Comparison of ENCODE assay signal across 27 cellular contexts in genomic region chr9:114896344-114896743, GRCh38. TPM values are rescaled to one million over a fixed set of nuclear protein-coding genes. Genes with fewer than 3 reads are reported as not detected.
DNase-seq lines count a peak whose midpoint lies in the region; ATAC-seq, FAIRE-seq and TF ChIP-seq lines count a peak whose summit lies in the region.
"Had no signal": no experiment of that assay in that cellular context is flagged by ENCODE, and none has a peak within 500 bp of the region (broad histone marks: within the 10 kb centered on the region; RNA-seq: fewer than 3 reads in every experiment).

No MANE protein-coding gene starts in this region.

- H3K9me3 ChIP-seq in CD8-positive, alpha-beta memory T cell (ENCODE audit: low read length) = no peaks in the 10 kb centered on the region
- H3K9me3 ChIP-seq in RWPE2 (ENCODE audit: severe bottlenecking) (no peaks in the 10 kb centered on the region), endothelial cell of umbilical vein (replicated peaks; ENCODE audit: control insufficient read depth, insufficient read depth, low read length) (no peaks in the 10 kb centered on the region), MM.1S (replicated peaks; ENCODE audit: insufficient read depth, low read length) (no peaks in the 10 kb centered on the region)
- H3K9me3 ChIP-seq: BLaER1 had no signal

- intact Hi-C loops in endothelial cell of umbilical vein (cut with micrococcal nuclease) = loop anchor here (5.0 kb wide), 1 partner anchor 389 kb away; the partner anchor contains the start of gene WHRN

- POLR2A ChIA-PET in CD8-positive, alpha-beta memory T cell (lab: Charles Lee) = no interaction called here
- POLR2A ChIA-PET in endothelial cell of umbilical vein (lab: Charles Lee) = no interaction called here

- H3K27me3 Mint-ChIP-seq in T-helper 1 cell treated with Interleukin-12 subunit alpha and Interleukin-12 subunit beta and Interleukin-4 antibody, amounts not matched to agents 30 μg/mL and 1 μg/mL, for 36 hours (ENCODE audit: low read depth) = no peaks in the 10 kb centered on the region
- no peaks in the 10 kb centered on the region for H3K27me3 Mint-ChIP-seq in CD8-positive, alpha-beta memory T cell
- H3K27me3 Mint-ChIP-seq: CD4-positive, CD25-positive, alpha-beta regulatory T cell had no signal

- BruUV-seq in endothelial cell of umbilical vein (replicated peaks; lab: Mats Ljungman, UMichigan) = no TSS peak

- peaks cover 50% of the 10 kb centered on the region for H3K36me3 Mint-ChIP-seq in T-helper 1 cell treated with Interleukin-12 subunit alpha and Interleukin-12 subunit beta and Interleukin-4 antibody, amounts not matched to agents 30 μg/mL and 1 μg/mL, for 36 hours (ENCODE audit: low read depth)
- H3K36me3 Mint-ChIP-seq in CD8-positive, alpha-beta memory T cell = peaks cover 2 to 22% (median 12%) of the 10 kb centered on the region in 3 donors

- H3K27ac Mint-ChIP-seq in T-helper 1 cell treated with Interleukin-12 subunit alpha and Interleukin-12 subunit beta and Interleukin-4 antibody, amounts not matched to agents 30 μg/mL and 1 μg/mL, for 36 hours = peak overlapping the region; percentile 9
- peak overlapping the region in 5 of 8 donors; percentile 25 to 72 (median 43) for H3K27ac Mint-ChIP-seq in CD8-positive, alpha-beta memory T cell

- peaks cover 17% of the 10 kb centered on the region for H3K9me3 Mint-ChIP-seq in T-helper 1 cell treated with Interleukin-12 subunit alpha and Interleukin-12 subunit beta and Interleukin-4 antibody, amounts not matched to agents 30 μg/mL and 1 μg/mL, for 36 hours
- no peaks in the 10 kb centered on the region for H3K9me3 Mint-ChIP-seq in CD8-positive, alpha-beta memory T cell

- ATAC-seq in RWPE2 (ENCODE audit: low read depth) (no peak), GM18502 (IDR thresholded peaks at IDR 0.05; ENCODE audit: poor library complexity, unreplicated experiment) (no peak)
- ATAC-seq: HCT116, SK-N-SH treated with all-trans-retinoic acid at 6 μM for 48 hours had no signal

- DNase-seq in T-helper 1 cell (no peak), RWPE2 (ENCODE audit: low spot score) (no peak), endothelial cell of umbilical vein (ENCODE audit: low read depth, low spot score) (no peak), globus pallidus (ENCODE audit: low spot score) (no peak), MM.1S (no peak)
- no peak for DNase-seq in CD8-positive, alpha-beta memory T cell
- DNase-seq: CD4-positive, CD25-positive, alpha-beta regulatory T cell; KBM-7; NCI-H1105 treated with DMSO at 0.1 percent for 48 hours; NCI-H146; NCI-H2029; NCI-H226; NCI-H510A; OCI-M1 had no signal

- H4K20me1 ChIP-seq in endothelial cell of umbilical vein (replicated peaks; ENCODE audit: control insufficient read depth, extremely low read depth, insufficient read depth, low read length) = no peaks in the 10 kb centered on the region
- no peaks in the 10 kb centered on the region for H4K20me1 ChIP-seq in MM.1S (ENCODE audit: insufficient read depth, low read length)
- H4K20me1 ChIP-seq: BLaER1 had no signal

- H3K9me1 ChIP-seq in endothelial cell of umbilical vein (replicated peaks; ENCODE audit: control insufficient read depth, extremely low read depth, insufficient read depth, low read length) = no peaks in the 10 kb centered on the region

- H3K9ac ChIP-seq in endothelial cell of umbilical vein (replicated peaks; ENCODE audit: extremely low read depth, insufficient read depth, low read length) (no peak overlapping the region), MM.1S (ENCODE audit: low read length) (no peak overlapping the region)
- H3K9ac ChIP-seq: BLaER1 had no signal

- no peak overlapping the region for H3K4me3 Mint-ChIP-seq in T-helper 1 cell treated with Interleukin-12 subunit alpha and Interleukin-12 subunit beta and Interleukin-4 antibody, amounts not matched to agents 30 μg/mL and 1 μg/mL, for 36 hours
- no peak overlapping the region for H3K4me3 Mint-ChIP-seq in CD8-positive, alpha-beta memory T cell
- H3K4me3 Mint-ChIP-seq: CD4-positive, CD25-positive, alpha-beta regulatory T cell had no signal

- TF ChIP-seq CTCF in RWPE2 (IDR thresholded peaks at IDR 0.05; ENCODE audit: poor library complexity, severe bottlenecking) = no peak
- no peak for TF ChIP-seq CTCF in endothelial cell of umbilical vein (IDR thresholded peaks at IDR 0.05; ENCODE audit: extremely low read depth in 1 of 2, insufficient read depth in 1 of 2, low read depth in 1 of 2, low read length in 2 of 2)
- no peak for TF ChIP-seq CTCF in MM.1S (IDR thresholded peaks at IDR 0.05; ENCODE audit: low read length)

- peaks cover 30% of the 10 kb centered on the region for H3F3A ChIP-seq in MM.1S (ENCODE audit: insufficient read depth, low read length)

- dilution Hi-C loops in endothelial cell of umbilical vein (cut with MboI; ENCODE audit: extremely low pct_ligation_motif_present, low sequenced_read_pairs) = no loop called here

- FAIRE-seq in endothelial cell of umbilical vein (lab: Jason Lieb, UNC) = no peak
- FAIRE-seq: D721Med, GM18507, RCC 7860 had no signal

- H2AFZ ChIP-seq in endothelial cell of umbilical vein (ENCODE audit: low read depth, low read length) = no peak overlapping the region
- H2AFZ ChIP-seq in MM.1S (ENCODE audit: low read length) = no peak overlapping the region

- H3K4me3 ChIP-seq in CD8-positive, alpha-beta memory T cell (ENCODE audit: low read length) = no peak overlapping the region
- H3K4me3 ChIP-seq in RWPE2 (ENCODE audit: severe bottlenecking) (no peak overlapping the region), endothelial cell of umbilical vein (replicated peaks in 1 of 3; ENCODE audit: insufficient read depth in 1 of 3, low read depth in 1 of 3, low read length in 3 of 3) (no peak overlapping the region), MM.1S (ENCODE audit: low read length) (no peak overlapping the region)
- H3K4me3 ChIP-seq: BLaER1 had no signal

- peaks cover 84% of the 10 kb centered on the region for H3K4me1 ChIP-seq in CD8-positive, alpha-beta memory T cell (ENCODE audit: insufficient read depth, low read length)
- peaks cover 43% of the 10 kb centered on the region for H3K4me1 ChIP-seq in RWPE2 (ENCODE audit: insufficient read depth, poor library complexity, severe bottlenecking)
- H3K4me1 ChIP-seq in endothelial cell of umbilical vein (ENCODE audit: control insufficient read depth, extremely low read depth, insufficient read depth, low read length) = peaks cover 66% of the 10 kb centered on the region
- peaks cover 74% of the 10 kb centered on the region for H3K4me1 ChIP-seq in MM.1S (ENCODE audit: low read length)

- H3K4me2 ChIP-seq in endothelial cell of umbilical vein (ENCODE audit: insufficient read depth, low read length) (no peak overlapping the region), MM.1S (ENCODE audit: low read depth, low read length) (no peak overlapping the region)
- H3K4me2 ChIP-seq: BLaER1 had no signal

- CTCF ChIA-PET in CD8-positive, alpha-beta memory T cell (lab: Charles Lee) = interaction anchor here (1.2 kb wide), 1 partner anchor 11 kb away, joined by 5 read pairs; no protein-coding TSS in a partner anchor
- CTCF ChIA-PET in endothelial cell of umbilical vein (lab: Charles Lee) = interaction anchor here (6.9 kb wide), 1 partner anchor 11 kb away, joined by 81 read pairs; no protein-coding TSS in a partner anchor

- TF ChIP-seq POLR2A in endothelial cell of umbilical vein (IDR thresholded peaks at IDR 0.05; ENCODE audit: low read depth, low read length) = no peak

- no peaks in the 10 kb centered on the region for H3K27me3 ChIP-seq in CD8-positive, alpha-beta memory T cell (ENCODE audit: insufficient read depth, low read length, poor library complexity, severe bottlenecking)
- no peaks in the 10 kb centered on the region for H3K27me3 ChIP-seq in RWPE2 (ENCODE audit: insufficient read depth, poor library complexity, severe bottlenecking)
- H3K27me3 ChIP-seq in endothelial cell of umbilical vein (ENCODE audit: control insufficient read depth in 2 of 2, insufficient read depth in 2 of 2, low read length in 2 of 2) = no peaks in the 10 kb centered on the region
- H3K27me3 ChIP-seq in MM.1S (replicated peaks; ENCODE audit: insufficient read depth, low read length) = no peaks in the 10 kb centered on the region
- H3K27me3 ChIP-seq: BLaER1 had no signal

- no peaks in the 10 kb centered on the region for H3K9me2 ChIP-seq in MM.1S (replicated peaks; ENCODE audit: insufficient read depth, low read length)

- H3K79me2 ChIP-seq in endothelial cell of umbilical vein (ENCODE audit: control insufficient read depth, insufficient read depth, low read length) = no peaks in the 10 kb centered on the region
- H3K79me2 ChIP-seq in MM.1S (ENCODE audit: low read length) = no peaks in the 10 kb centered on the region

- H3K4me1 Mint-ChIP-seq in T-helper 1 cell treated with Interleukin-12 subunit alpha and Interleukin-12 subunit beta and Interleukin-4 antibody, amounts not matched to agents 30 μg/mL and 1 μg/mL, for 36 hours (ENCODE audit: low read depth) = peaks cover 37% of the 10 kb centered on the region
- H3K4me1 Mint-ChIP-seq in CD8-positive, alpha-beta memory T cell = peaks cover 3 to 35% (median 3%) of the 10 kb centered on the region in 3 donors

- H3K27ac ChIP-seq in CD8-positive, alpha-beta memory T cell (ENCODE audit: low read depth, low read length) = no peak overlapping the region
- peak overlapping the region; percentile 90 for H3K27ac ChIP-seq in RWPE2 (ENCODE audit: poor library complexity, severe bottlenecking)
- peak overlapping the region; percentile 100 for H3K27ac ChIP-seq in endothelial cell of umbilical vein (ENCODE audit: insufficient read depth, low read depth, low read length)
- no peak overlapping the region for H3K27ac ChIP-seq in MM.1S (ENCODE audit: low read length)
- H3K27ac ChIP-seq: 22Rv1, BLaER1 had no signal

- H3K36me3 ChIP-seq in CD8-positive, alpha-beta memory T cell (ENCODE audit: insufficient read depth, low read length) = no peaks in the 10 kb centered on the region
- no peaks in the 10 kb centered on the region for H3K36me3 ChIP-seq in RWPE2 (ENCODE audit: low read depth)
- no peaks in the 10 kb centered on the region for H3K36me3 ChIP-seq in endothelial cell of umbilical vein (ENCODE audit: control insufficient read depth in 2 of 2, extremely low read depth in 1 of 2, insufficient read depth in 2 of 2, low read length in 2 of 2)
- no peaks in the 10 kb centered on the region for H3K36me3 ChIP-seq in MM.1S (replicated peaks; ENCODE audit: insufficient read depth, low read length)
- H3K36me3 ChIP-seq: BLaER1 had no signal

TF ChIP-seq in endothelial cell of umbilical vein, 7 proteins besides CTCF, POLR2A, EP300 and RAD21 (continues in another document):
- no peak for TF ChIP-seq FOS (IDR thresholded peaks at IDR 0.05; ENCODE audit: borderline replicate concordance, insufficient read depth, low read length)

RNA-seq across cellular contexts. Expression of gene TNFSF8, which starts 34.0 kb away (rescaled TPM):
- total RNA-seq in CD8-positive, alpha-beta memory T cell = 10 to 100 TPM; 72.6 to 73.2 TPM
- polyA plus RNA-seq in CD8-positive, alpha-beta memory T cell = 83.6 TPM
- not detected in 2 replicates for total RNA-seq in endothelial cell of umbilical vein
- not detected in 2 replicates for polyA plus RNA-seq in endothelial cell of umbilical vein
- 0.03 TPM in 1 of 2 replicates, not detected in the other for polyA plus RNA-seq in endothelial cell of umbilical vein (2011; cell fraction: cytosol; rRNA removed)
- polyA plus RNA-seq in endothelial cell of umbilical vein (2011; cell fraction: nucleus; rRNA removed) = 0.55 TPM in 1 of 2 replicates, not detected in the other
- not detected in 2 replicates for polyA plus RNA-seq in endothelial cell of umbilical vein (2012)
- not detected in 2 replicates for polyA minus RNA-seq in endothelial cell of umbilical vein
- polyA minus RNA-seq in endothelial cell of umbilical vein (2011; cell fraction: cytosol; rRNA and poly(A)+ RNA removed) = not detected
- 0.77 and 1.1 TPM in 2 replicates for polyA minus RNA-seq in endothelial cell of umbilical vein (2011; cell fraction: nucleus; rRNA and poly(A)+ RNA removed)
- total RNA-seq: H4, HT-29, LHCN-M2, MCF 10A had no signal

Comparison
In these comparisons a context has a peak if more than half of its experiments do, and no peak if none do; other contexts are left out.
1. H3K27ac ChIP-seq: peak in RWPE2 (single experiment) and endothelial cell of umbilical vein (single experiment); none in CD8-positive, alpha-beta memory T cell (single experiment) and MM.1S (single experiment).
2. RNA of gene TNFSF8, which starts 34.0 kb away (total RNA-seq): 72.6 to 73.2 TPM in CD8-positive, alpha-beta memory T cell; not detected in endothelial cell of umbilical vein; every median in the first group is over 10 times any median in the second.